Comparison of ENCODE assay signal across 1 cellular context in the genomic region with DNA sequence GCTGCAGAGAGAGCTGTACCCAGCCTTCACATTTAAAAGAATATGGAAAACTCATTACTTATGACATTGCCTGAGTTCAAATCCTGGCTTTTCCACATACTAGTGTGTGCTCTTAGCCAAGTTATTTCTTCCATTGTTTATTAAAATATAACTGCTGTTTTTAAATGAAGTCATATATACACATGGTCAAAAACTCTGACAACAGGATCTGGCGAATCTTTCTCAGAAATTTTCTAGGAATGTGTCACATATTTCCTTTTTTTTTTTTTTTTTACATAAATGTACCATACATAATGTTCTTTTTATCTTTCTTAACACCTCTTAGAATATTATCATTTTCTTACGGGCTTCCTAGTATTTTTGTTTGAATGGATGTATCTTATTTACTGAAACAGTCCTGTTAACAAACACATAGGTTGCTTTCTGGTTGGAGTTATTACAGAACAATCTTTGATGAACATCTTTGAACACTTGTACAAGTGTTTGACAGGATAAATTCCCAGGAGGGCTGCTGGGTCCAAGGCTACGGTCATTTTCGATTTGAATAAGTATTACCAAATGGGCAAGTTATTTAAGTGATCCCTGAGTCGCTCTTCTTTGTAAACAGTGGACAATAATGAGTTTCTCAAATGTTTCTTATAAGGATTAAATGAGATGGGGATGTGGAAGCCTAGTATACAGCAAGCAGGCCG.
TF ChIP-seq lines count a peak whose summit lies in the region.

No MANE protein-coding gene starts in this region.

TF ChIP-seq in HepG2, 621 proteins besides CTCF, POLR2A, EP300 and RAD21 (continued from another document):
- TF ChIP-seq KAT7 (CRISPR knock-in tag; IDR thresholded peaks at IDR 0.05; ENCODE audit: borderline replicate concordance) (no peak), ZNF296 (CRISPR knock-in tag; conservative IDR thresholded peaks at IDR 0.05) (no peak), ZNF350 (CRISPR knock-in tag; IDR thresholded peaks at IDR 0.05; ENCODE audit: borderline replicate concordance, low read depth) (no peak), ZNF687 (CRISPR knock-in tag; IDR thresholded peaks at IDR 0.05) (no peak), ZNF329 (CRISPR knock-in tag; IDR thresholded peaks at IDR 0.05; ENCODE audit: low read depth) (no peak), CBFB (CRISPR knock-in tag; IDR thresholded peaks at IDR 0.05) (no peak), ZBTB43 (CRISPR knock-in tag; conservative IDR thresholded peaks at IDR 0.05) (no peak), NR2F6 (IDR thresholded peaks at IDR 0.05) (no peak), NR2F6 (CRISPR knock-in tag; IDR thresholded peaks at IDR 0.05) (no peak), ZSCAN20 (CRISPR knock-in tag; IDR thresholded peaks at IDR 0.05; ENCODE audit: borderline replicate concordance) (no peak), ZNF34 (CRISPR knock-in tag; IDR thresholded peaks at IDR 0.05; ENCODE audit: borderline replicate concordance) (no peak)
